In the genomic region with DNA sequence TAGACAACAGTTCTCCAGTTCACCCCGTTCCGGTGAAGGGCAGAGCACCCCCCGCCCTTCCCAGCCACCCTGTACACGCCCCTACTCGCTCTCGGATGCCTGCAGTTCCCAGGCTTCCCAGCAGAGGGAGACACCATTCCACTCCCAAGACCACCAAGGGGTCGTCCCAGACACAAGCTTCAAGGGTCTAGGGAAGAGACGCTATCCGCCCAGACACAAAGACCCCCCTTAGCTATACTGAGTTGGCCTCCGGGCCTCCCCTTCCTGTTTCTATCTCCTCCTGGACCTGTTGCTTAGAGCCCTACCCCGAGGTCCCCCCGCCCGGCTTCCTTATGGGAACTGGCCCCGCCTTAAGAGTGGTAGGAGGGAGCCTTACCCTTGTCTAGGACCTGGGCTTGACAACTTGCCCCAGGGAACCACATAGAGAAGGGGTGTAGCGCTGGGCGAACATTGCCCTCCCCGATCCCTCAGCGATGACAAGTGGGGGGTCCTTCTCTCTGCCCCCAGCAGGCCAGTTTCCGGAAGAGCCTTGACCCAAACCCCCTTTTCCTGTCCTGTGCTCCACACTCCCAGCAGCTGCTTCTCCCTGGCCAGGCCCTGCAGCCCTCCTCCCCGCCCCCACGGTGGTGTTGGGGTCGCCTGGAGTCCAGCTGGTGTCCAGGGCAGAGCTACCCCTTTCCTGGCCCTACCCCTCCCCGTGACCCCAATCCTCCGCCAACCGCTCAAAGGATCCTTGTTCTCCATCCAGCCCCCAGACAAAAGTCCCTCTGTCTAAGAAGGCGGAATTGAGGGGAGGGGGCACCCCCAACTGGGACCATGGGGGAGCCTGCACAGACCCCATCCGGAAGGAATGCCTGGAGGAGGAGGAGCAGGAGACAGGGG, we compare ENCODE assay signal across 1 cellular context.
A peak's percentile ranks its signal among the peaks of the same experiment; 100 is the strongest.
TF ChIP-seq lines count a peak whose summit lies in the region.

No MANE protein-coding gene starts in this region.

TF ChIP-seq in HepG2, 621 proteins besides CTCF, POLR2A, EP300 and RAD21 (continued from another document and continues in another):
- TF ChIP-seq BRCA1 (CRISPR knock-in tag; IDR thresholded peaks at IDR 0.05) (no peak), STAG1 (CRISPR knock-in tag; IDR thresholded peaks at IDR 0.05) (peak; percentile 84), SRSF1 (optimal IDR thresholded peaks at IDR 0.05; ENCODE audit: low read depth, low read length) (peak; percentile 21), ZBTB20 (CRISPR knock-in tag; IDR thresholded peaks at IDR 0.05; ENCODE audit: borderline replicate concordance, low read depth) (peak; percentile 25; the same call in 1 of the 2 replicates), LCORL (IDR thresholded peaks at IDR 0.05) (no peak), LCORL (CRISPR knock-in tag; IDR thresholded peaks at IDR 0.05) (peak; percentile 71), GATA4 (IDR thresholded peaks at IDR 0.05; ENCODE audit: borderline replicate concordance, low read depth) (no peak), ZNF501 (CRISPR knock-in tag; IDR thresholded peaks at IDR 0.05) (peak; percentile 66; the same call in 1 of the 2 replicates), SOX6 (IDR thresholded peaks at IDR 0.05) (no peak), SOX6 (CRISPR knock-in tag; IDR thresholded peaks at IDR 0.05) (0 out of 2 replicates have a peak, but pooled peaks have one; percentile 13), MED1 (CRISPR knock-in tag; IDR thresholded peaks at IDR 0.05) (peak; percentile 55; the same call in 1 of the 2 replicates), ZFP36L2 (CRISPR knock-in tag; IDR thresholded peaks at IDR 0.05) (no peak), ELF3 (CRISPR knock-in tag; IDR thresholded peaks at IDR 0.05) (0 out of 2 replicates have a peak, but pooled peaks have one; percentile 33), ZNF44 (CRISPR knock-in tag; IDR thresholded peaks at IDR 0.05) (peak; percentile 47; the same call in 1 of the 2 replicates), POLR2G (IDR thresholded peaks at IDR 0.05; ENCODE audit: low read depth, low read length) (no peak), ZNF558 (CRISPR knock-in tag; IDR thresholded peaks at IDR 0.05; ENCODE audit: borderline replicate concordance) (no peak), ZNF350 (CRISPR knock-in tag; IDR thresholded peaks at IDR 0.05; ENCODE audit: borderline replicate concordance, low read depth) (no peak), SMC3 (IDR thresholded peaks at IDR 0.05; ENCODE audit: low read length) (peak; percentile 63), FOXO1 (CRISPR knock-in tag; IDR thresholded peaks at IDR 0.05) (peak; percentile 46; the same call in 1 of the 2 replicates), ZNF337 (CRISPR knock-in tag; IDR thresholded peaks at IDR 0.05; ENCODE audit: borderline replicate concordance, low read depth) (peak; percentile 57; the same call in 1 of the 2 replicates), ZNF607 (CRISPR knock-in tag; IDR thresholded peaks at IDR 0.05; ENCODE audit: borderline replicate concordance) (peak; percentile 50; the same call in 1 of the 2 replicates), PITX1 (CRISPR knock-in tag; IDR thresholded peaks at IDR 0.05) (0 out of 2 replicates have a peak, but pooled peaks have one; percentile 23), NCOA2 (CRISPR knock-in tag; IDR thresholded peaks at IDR 0.05) (no peak), GTF2F1 (IDR thresholded peaks at IDR 0.05; ENCODE audit: low read length) (no peak)
- TF ChIP-seq, protein P1, sequence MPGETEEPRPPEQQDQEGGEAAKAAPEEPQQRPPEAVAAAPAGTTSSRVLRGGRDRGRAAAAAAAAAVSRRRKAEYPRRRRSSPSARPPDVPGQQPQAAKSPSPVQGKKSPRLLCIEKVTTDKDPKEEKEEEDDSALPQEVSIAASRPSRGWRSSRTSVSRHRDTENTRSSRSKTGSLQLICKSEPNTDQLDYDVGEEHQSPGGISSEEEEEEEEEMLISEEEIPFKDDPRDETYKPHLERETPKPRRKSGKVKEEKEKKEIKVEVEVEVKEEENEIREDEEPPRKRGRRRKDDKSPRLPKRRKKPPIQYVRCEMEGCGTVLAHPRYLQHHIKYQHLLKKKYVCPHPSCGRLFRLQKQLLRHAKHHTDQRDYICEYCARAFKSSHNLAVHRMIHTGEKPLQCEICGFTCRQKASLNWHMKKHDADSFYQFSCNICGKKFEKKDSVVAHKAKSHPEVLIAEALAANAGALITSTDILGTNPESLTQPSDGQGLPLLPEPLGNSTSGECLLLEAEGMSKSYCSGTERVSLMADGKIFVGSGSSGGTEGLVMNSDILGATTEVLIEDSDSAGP (CRISPR knock-in tag; IDR thresholded peaks at IDR 0.05; ENCODE audit: borderline replicate concordance), result peak; percentile 28; the same call in 1 of the 2 replicates
- TF ChIP-seq, protein P2, sequence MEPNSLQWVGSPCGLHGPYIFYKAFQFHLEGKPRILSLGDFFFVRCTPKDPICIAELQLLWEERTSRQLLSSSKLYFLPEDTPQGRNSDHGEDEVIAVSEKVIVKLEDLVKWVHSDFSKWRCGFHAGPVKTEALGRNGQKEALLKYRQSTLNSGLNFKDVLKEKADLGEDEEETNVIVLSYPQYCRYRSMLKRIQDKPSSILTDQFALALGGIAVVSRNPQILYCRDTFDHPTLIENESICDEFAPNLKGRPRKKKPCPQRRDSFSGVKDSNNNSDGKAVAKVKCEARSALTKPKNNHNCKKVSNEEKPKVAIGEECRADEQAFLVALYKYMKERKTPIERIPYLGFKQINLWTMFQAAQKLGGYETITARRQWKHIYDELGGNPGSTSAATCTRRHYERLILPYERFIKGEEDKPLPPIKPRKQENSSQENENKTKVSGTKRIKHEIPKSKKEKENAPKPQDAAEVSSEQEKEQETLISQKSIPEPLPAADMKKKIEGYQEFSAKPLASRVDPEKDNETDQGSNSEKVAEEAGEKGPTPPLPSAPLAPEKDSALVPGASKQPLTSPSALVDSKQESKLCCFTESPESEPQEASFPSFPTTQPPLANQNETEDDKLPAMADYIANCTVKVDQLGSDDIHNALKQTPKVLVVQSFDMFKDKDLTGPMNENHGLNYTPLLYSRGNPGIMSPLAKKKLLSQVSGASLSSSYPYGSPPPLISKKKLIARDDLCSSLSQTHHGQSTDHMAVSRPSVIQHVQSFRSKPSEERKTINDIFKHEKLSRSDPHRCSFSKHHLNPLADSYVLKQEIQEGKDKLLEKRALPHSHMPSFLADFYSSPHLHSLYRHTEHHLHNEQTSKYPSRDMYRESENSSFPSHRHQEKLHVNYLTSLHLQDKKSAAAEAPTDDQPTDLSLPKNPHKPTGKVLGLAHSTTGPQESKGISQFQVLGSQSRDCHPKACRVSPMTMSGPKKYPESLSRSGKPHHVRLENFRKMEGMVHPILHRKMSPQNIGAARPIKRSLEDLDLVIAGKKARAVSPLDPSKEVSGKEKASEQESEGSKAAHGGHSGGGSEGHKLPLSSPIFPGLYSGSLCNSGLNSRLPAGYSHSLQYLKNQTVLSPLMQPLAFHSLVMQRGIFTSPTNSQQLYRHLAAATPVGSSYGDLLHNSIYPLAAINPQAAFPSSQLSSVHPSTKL (CRISPR knock-in tag; IDR thresholded peaks at IDR 0.05), result 0 out of 2 replicates have a peak, but pooled peaks have one; percentile 23
- TF ChIP-seq, protein P3, sequence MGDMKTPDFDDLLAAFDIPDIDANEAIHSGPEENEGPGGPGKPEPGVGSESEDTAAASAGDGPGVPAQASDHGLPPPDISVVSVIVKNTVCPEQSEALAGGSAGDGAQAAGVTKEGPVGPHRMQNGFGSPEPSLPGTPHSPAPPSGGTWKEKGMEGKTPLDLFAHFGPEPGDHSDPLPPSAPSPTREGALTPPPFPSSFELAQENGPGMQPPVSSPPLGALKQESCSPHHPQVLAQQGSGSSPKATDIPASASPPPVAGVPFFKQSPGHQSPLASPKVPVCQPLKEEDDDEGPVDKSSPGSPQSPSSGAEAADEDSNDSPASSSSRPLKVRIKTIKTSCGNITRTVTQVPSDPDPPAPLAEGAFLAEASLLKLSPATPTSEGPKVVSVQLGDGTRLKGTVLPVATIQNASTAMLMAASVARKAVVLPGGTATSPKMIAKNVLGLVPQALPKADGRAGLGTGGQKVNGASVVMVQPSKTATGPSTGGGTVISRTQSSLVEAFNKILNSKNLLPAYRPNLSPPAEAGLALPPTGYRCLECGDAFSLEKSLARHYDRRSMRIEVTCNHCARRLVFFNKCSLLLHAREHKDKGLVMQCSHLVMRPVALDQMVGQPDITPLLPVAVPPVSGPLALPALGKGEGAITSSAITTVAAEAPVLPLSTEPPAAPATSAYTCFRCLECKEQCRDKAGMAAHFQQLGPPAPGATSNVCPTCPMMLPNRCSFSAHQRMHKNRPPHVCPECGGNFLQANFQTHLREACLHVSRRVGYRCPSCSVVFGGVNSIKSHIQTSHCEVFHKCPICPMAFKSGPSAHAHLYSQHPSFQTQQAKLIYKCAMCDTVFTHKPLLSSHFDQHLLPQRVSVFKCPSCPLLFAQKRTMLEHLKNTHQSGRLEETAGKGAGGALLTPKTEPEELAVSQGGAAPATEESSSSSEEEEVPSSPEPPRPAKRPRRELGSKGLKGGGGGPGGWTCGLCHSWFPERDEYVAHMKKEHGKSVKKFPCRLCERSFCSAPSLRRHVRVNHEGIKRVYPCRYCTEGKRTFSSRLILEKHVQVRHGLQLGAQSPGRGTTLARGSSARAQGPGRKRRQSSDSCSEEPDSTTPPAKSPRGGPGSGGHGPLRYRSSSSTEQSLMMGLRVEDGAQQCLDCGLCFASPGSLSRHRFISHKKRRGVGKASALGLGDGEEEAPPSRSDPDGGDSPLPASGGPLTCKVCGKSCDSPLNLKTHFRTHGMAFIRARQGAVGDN (CRISPR knock-in tag; IDR thresholded peaks at IDR 0.05), result peak; percentile 64
- TF ChIP-seq, protein P4, sequence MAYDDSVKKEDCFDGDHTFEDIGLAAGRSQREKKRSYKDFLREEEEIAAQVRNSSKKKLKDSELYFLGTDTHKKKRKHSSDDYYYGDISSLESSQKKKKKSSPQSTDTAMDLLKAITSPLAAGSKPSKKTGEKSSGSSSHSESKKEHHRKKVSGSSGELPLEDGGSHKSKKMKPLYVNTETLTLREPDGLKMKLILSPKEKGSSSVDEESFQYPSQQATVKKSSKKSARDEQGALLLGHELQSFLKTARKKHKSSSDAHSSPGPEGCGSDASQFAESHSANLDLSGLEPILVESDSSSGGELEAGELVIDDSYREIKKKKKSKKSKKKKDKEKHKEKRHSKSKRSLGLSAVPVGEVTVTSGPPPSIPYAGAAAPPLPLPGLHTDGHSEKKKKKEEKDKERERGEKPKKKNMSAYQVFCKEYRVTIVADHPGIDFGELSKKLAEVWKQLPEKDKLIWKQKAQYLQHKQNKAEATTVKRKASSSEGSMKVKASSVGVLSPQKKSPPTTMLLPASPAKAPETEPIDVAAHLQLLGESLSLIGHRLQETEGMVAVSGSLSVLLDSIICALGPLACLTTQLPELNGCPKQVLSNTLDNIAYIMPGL (CRISPR knock-in tag; IDR thresholded peaks at IDR 0.05; ENCODE audit: borderline replicate concordance in 1 of 2, low read depth in 1 of 2), result 0 out of 4 replicates have a peak, but pooled peaks of 1 of the 2 experiments have one; percentile 44
- TF ChIP-seq, protein P5, sequence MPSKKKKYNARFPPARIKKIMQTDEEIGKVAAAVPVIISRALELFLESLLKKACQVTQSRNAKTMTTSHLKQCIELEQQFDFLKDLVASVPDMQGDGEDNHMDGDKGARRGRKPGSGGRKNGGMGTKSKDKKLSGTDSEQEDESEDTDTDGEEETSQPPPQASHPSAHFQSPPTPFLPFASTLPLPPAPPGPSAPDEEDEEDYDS (CRISPR knock-in tag; IDR thresholded peaks at IDR 0.05), result 0 out of 2 replicates have a peak, but pooled peaks have one; percentile 18
- TF ChIP-seq, protein P6, sequence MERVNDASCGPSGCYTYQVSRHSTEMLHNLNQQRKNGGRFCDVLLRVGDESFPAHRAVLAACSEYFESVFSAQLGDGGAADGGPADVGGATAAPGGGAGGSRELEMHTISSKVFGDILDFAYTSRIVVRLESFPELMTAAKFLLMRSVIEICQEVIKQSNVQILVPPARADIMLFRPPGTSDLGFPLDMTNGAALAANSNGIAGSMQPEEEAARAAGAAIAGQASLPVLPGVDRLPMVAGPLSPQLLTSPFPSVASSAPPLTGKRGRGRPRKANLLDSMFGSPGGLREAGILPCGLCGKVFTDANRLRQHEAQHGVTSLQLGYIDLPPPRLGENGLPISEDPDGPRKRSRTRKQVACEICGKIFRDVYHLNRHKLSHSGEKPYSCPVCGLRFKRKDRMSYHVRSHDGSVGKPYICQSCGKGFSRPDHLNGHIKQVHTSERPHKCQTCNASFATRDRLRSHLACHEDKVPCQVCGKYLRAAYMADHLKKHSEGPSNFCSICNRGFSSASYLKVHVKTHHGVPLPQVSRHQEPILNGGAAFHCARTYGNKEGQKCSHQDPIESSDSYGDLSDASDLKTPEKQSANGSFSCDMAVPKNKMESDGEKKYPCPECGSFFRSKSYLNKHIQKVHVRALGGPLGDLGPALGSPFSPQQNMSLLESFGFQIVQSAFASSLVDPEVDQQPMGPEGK (CRISPR knock-in tag; IDR thresholded peaks at IDR 0.05), result peak; percentile 50; the same call in 1 of the 2 replicates
- TF ChIP-seq, protein P7, sequence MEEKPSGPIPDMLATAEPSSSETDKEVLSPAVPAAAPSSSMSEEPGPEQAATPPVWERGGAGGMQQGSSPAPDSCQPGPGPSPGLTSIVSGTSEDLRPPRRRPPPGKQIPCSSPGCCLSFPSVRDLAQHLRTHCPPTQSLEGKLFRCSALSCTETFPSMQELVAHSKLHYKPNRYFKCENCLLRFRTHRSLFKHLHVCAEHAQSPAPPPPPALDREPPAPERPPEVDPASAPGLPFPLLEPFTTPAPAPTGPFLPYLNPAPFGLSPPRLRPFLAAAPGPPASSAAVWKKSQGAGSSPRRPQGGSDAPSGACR (CRISPR knock-in tag; IDR thresholded peaks at IDR 0.05), result 0 out of 2 replicates have a peak, but pooled peaks have one; percentile 39
- TF ChIP-seq, protein P8, sequence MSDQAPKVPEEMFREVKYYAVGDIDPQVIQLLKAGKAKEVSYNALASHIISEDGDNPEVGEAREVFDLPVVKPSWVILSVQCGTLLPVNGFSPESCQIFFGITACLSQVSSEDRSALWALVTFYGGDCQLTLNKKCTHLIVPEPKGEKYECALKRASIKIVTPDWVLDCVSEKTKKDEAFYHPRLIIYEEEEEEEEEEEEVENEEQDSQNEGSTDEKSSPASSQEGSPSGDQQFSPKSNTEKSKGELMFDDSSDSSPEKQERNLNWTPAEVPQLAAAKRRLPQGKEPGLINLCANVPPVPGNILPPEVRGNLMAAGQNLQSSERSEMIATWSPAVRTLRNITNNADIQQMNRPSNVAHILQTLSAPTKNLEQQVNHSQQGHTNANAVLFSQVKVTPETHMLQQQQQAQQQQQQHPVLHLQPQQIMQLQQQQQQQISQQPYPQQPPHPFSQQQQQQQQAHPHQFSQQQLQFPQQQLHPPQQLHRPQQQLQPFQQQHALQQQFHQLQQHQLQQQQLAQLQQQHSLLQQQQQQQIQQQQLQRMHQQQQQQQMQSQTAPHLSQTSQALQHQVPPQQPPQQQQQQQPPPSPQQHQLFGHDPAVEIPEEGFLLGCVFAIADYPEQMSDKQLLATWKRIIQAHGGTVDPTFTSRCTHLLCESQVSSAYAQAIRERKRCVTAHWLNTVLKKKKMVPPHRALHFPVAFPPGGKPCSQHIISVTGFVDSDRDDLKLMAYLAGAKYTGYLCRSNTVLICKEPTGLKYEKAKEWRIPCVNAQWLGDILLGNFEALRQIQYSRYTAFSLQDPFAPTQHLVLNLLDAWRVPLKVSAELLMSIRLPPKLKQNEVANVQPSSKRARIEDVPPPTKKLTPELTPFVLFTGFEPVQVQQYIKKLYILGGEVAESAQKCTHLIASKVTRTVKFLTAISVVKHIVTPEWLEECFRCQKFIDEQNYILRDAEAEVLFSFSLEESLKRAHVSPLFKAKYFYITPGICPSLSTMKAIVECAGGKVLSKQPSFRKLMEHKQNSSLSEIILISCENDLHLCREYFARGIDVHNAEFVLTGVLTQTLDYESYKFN (CRISPR knock-in tag; conservative IDR thresholded peaks at IDR 0.05), result 0 out of 2 replicates have a peak, but pooled peaks have one; percentile 21
